ENCODE assay signal across 12 cellular contexts in the genomic region with DNA sequence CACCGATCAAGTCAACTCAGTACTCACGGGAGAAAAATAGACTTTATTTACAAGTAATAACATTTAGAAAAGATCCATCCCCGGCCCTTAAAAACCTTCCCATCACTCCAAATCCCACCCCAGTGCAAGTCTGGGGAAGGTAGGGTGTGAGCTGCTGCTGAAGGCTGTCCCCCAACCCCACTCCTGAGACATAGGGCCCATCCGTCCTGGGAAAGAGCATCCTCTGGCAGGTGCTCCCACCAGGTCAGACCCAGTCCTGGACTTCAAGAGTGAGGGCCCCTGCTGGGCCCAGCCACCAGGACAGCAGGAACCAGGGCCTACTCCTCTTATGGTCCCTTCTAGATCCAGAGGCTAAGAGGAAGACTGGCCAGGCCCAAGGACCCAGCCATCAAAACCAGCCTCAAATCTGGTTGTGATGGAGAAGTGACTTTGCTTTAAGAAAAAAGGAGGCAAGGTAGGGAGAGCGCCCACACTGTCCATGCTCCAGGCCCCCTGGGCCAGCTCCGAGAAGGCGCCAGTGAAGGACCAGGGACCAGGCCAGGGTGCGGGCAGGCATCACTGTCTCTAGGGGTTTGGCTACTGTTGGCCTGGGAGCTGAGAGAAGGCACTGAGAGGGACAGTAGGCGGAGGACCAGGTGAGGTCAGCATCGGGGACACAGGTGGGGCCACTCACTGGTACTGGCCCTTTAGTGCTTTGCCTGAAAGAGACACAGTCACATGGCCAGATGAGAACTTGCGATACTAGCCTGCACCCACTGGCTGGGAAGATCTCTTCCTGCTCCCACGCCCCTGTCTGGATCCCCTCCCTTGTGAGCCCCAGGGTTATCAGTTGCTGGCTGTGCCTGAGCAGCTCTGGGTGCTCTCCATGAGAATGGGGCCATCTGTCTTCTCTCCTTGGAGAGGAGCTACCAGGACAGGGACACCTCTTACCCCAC. TPM values are rescaled to one million over a fixed set of nuclear protein-coding genes. Genes with fewer than 3 reads are reported as not detected.
DNase-seq lines count a peak whose midpoint lies in the region; ATAC-seq and TF ChIP-seq lines count a peak whose summit lies in the region.
"Had no signal": no experiment of that assay in that cellular context is flagged by ENCODE, and none has a peak within 500 bp of the region (broad histone marks: within the 10 kb centered on the region; RNA-seq: fewer than 3 reads in every experiment).

No MANE protein-coding gene starts in this region.

- no peaks in the 10 kb centered on the region for H3K9me3 ChIP-seq in neural cell (ENCODE audit: low read length)
- H3K9me3 ChIP-seq: BLaER1, HAP-1, stomach had no signal

- H3K36me3 Mint-ChIP-seq in Calu3 (ENCODE audit: insufficient read depth, unreplicated experiment) (peaks cover 64% of the 10 kb centered on the region), IgD-negative memory B cell (peaks cover 11% of the 10 kb centered on the region)
- H3K36me3 Mint-ChIP-seq in central memory CD8-positive, alpha-beta T cell (ENCODE audit: insufficient read depth): peaks cover 31% of the 10 kb centered on the region

- H3F3A ChIP-seq in neural cell (ENCODE audit: insufficient read depth, low read length, poor library complexity, severe bottlenecking): no peaks in the 10 kb centered on the region

- no peak overlapping the region for H3K4me3 Mint-ChIP-seq in Calu3 (ENCODE audit: low read depth, unreplicated experiment)
- H3K4me3 Mint-ChIP-seq in IgD-negative memory B cell: no peak overlapping the region
- H3K4me3 Mint-ChIP-seq in central memory CD8-positive, alpha-beta T cell: no peak overlapping the region

- H3K4me2 ChIP-seq in neural cell (ENCODE audit: low read length): no peak overlapping the region
- H3K4me2 ChIP-seq: BLaER1 had no signal

- H3K27me3 Mint-ChIP-seq in Calu3 (ENCODE audit: unreplicated experiment) (no peaks in the 10 kb centered on the region), IgD-negative memory B cell (no peaks in the 10 kb centered on the region)
- no peaks in the 10 kb centered on the region for H3K27me3 Mint-ChIP-seq in central memory CD8-positive, alpha-beta T cell

- no peak for TF ChIP-seq EP300 in neural cell (conservative IDR thresholded peaks at IDR 0.05; ENCODE audit: poor library complexity, severe bottlenecking)

- CTCF ChIA-PET in Calu3 (lab: Charles Lee): interaction anchor here (0.6 kb wide), 1 partner anchor 174 kb away, joined by 7 read pairs; no protein-coding TSS in a partner anchor

- H2AFZ ChIP-seq in neural cell (ENCODE audit: low read depth, low read length): no peak overlapping the region

- intact Hi-C loops in Calu3 (cut with micrococcal nuclease; ENCODE audit: unreplicated experiment): no loop called here

- peak overlapping the region; percentile 22 for H3K27ac Mint-ChIP-seq in Calu3 (ENCODE audit: unreplicated experiment)
- H3K27ac Mint-ChIP-seq in IgD-negative memory B cell: peak overlapping the region in 2 of 3 donors; percentile 21 to 80
- peak overlapping the region; percentile 67 for H3K27ac Mint-ChIP-seq in central memory CD8-positive, alpha-beta T cell (ENCODE audit: low read depth)

- TF ChIP-seq CTCF in Calu3 (IDR thresholded peaks at IDR 0.05; ENCODE audit: unreplicated experiment) (no peak), neural cell (IDR thresholded peaks at IDR 0.05; ENCODE audit: poor library complexity, severe bottlenecking) (no peak)

- H3K4me3 ChIP-seq in neural cell (ENCODE audit: low read length): no peak overlapping the region
- H3K4me3 ChIP-seq: BLaER1, coronary artery, HAP-1, stomach had no signal

- no peaks in the 10 kb centered on the region for H3K27me3 ChIP-seq in neural cell (ENCODE audit: insufficient read depth, low read depth, low read length)
- H3K27me3 ChIP-seq: BLaER1, stomach had no signal

- no TSS peak for BruUV-seq in Calu3 (replicated peaks; lab: Mats Ljungman, UMichigan)

- no peak for ATAC-seq in central memory CD8-positive, alpha-beta T cell (replicated peaks; ENCODE audit: extremely low read depth, poor library complexity, severe bottlenecking)

- H4K20me1 ChIP-seq in neural cell (ENCODE audit: insufficient read depth): no peaks in the 10 kb centered on the region

- no peaks in the 10 kb centered on the region for H3K9me2 ChIP-seq in neural cell (ENCODE audit: insufficient read depth, low read length)

- no peaks in the 10 kb centered on the region for H3K4me1 Mint-ChIP-seq in Calu3 (ENCODE audit: low read depth, unreplicated experiment)
- H3K4me1 Mint-ChIP-seq in IgD-negative memory B cell: peaks cover 16 to 28% (median 17%) of the 10 kb centered on the region in 3 donors
- H3K4me1 Mint-ChIP-seq in central memory CD8-positive, alpha-beta T cell: peaks cover 44% of the 10 kb centered on the region

- no peaks in the 10 kb centered on the region for H3K9me3 Mint-ChIP-seq in Calu3 (ENCODE audit: low read depth, unreplicated experiment)
- no peaks in the 10 kb centered on the region for H3K9me3 Mint-ChIP-seq in IgD-negative memory B cell
- no peaks in the 10 kb centered on the region for H3K9me3 Mint-ChIP-seq in central memory CD8-positive, alpha-beta T cell

- H3K79me2 ChIP-seq in neural cell (replicated peaks; ENCODE audit: insufficient read depth, low read length): no peaks in the 10 kb centered on the region

- H3K27ac ChIP-seq in neural cell (ENCODE audit: low read length): no peak overlapping the region
- H3K27ac ChIP-seq: BLaER1 had no signal

- no peak for TF ChIP-seq RAD21 in neural cell (conservative IDR thresholded peaks at IDR 0.05)

- H3K36me3 ChIP-seq in neural cell (ENCODE audit: insufficient read depth, low read length): peaks cover 7% of the 10 kb centered on the region

- no peak overlapping the region for H3K9ac ChIP-seq in neural cell (ENCODE audit: low read length)
- H3K9ac ChIP-seq: BLaER1 had no signal

- DNase-seq in Calu3 (no peak), mucosa of gallbladder (ENCODE audit: low spot score) (no peak), NCI-H1694 (lab: John Stamatoyannopoulos, UW) (no peak), cerebellar nuclear complex (lab: John Stamatoyannopoulos, UW) (no peak)
- no peak for DNase-seq in central memory CD8-positive, alpha-beta T cell (ENCODE audit: low spot score in 2 of 2)
- DNase-seq: EL, stomach had no signal

TF ChIP-seq in neural cell, 6 proteins besides CTCF, POLR2A, EP300 and RAD21:
- TF ChIP-seq POLR2AphosphoS5 (IDR thresholded peaks at IDR 0.05): peak; percentile 5
- TF ChIP-seq TAF1 (IDR thresholded peaks at IDR 0.05; ENCODE audit: low read depth): no peak
TF ChIP-seq in neural cell: peak in this region for 1.

RNA-seq across cellular contexts. Expression of gene IL18BP, which starts 4.4 kb away (rescaled TPM):
- 12.4 and 13.2 TPM in 2 replicates for total RNA-seq in Calu3 (2022)
- polyA plus RNA-seq in IgD-negative memory B cell: 41.5 TPM
- polyA plus RNA-seq in neural cell: 3.1 and 3.2 TPM in 2 replicates
- polyA minus RNA-seq in neural cell: 8.0 TPM in 2 replicates
- total RNA-seq in mucosa of gallbladder: 10.6 TPM
